ENCODE assay signal across 11 cellular contexts in genomic region chr9:134214766-134215394, GRCh38. TPM values are rescaled to one million over a fixed set of nuclear protein-coding genes. Genes with fewer than 3 reads are reported as not detected.
DNase-seq lines count a peak whose midpoint lies in the region; TF ChIP-seq lines count a peak whose summit lies in the region.
"Had no signal": no experiment of that assay in that cellular context is flagged by ENCODE, and none has a peak within 500 bp of the region (broad histone marks: within the 10 kb centered on the region; RNA-seq: fewer than 3 reads in every experiment).

No MANE protein-coding gene starts in this region.

- 31 to 53% (median 34%) methylated on average over 14 to 22 of the region's 22 CpGs for WGBS in adrenal gland, 4 donors
- WGBS in transverse colon (ENCODE audit: low coverage in 1 of 2), 2 donors = 79% methylated on average over 17 of the region's 22 CpGs; no CpG with 5 or more reads in 1 of the 2 donors

- H3K27me3 Mint-ChIP-seq in neural progenitor cell (ENCODE audit: insufficient read depth, low read depth) = peaks cover 18% of the 10 kb centered on the region
- H3K27me3 Mint-ChIP-seq: activated naive CD8-positive, alpha-beta T cell treated with anti-CD3 and anti-CD28 coated beads, Interleukin-2, amount 10 ng/mL, durations not matched to agents 7 days and 5 days had no signal

- in situ Hi-C loops in transverse colon (cut with MboI; ENCODE audit: low pct_ligation_motif_present in 1 of 4, low pct_unique_long_range_greater_than_20kb in 1 of 4, low sequenced_read_pairs in 3 of 4) = no loop called here

- H3K27ac ChIP-seq in adrenal gland (peak overlapping the region in 4 of 5 donors; percentile 23 to 87 (median 66)), neural progenitor cell (no peak overlapping the region), transverse colon (peak overlapping the region; percentile 67 to 80 (median 74))

- H3K27ac Mint-ChIP-seq in neural progenitor cell = peak overlapping the region; percentile 42
- H3K27ac Mint-ChIP-seq: activated naive CD8-positive, alpha-beta T cell treated with anti-CD3 and anti-CD28 coated beads, Interleukin-2, amount 10 ng/mL, durations not matched to agents 7 days and 5 days had no signal

- H3K4me3 Mint-ChIP-seq in neural progenitor cell = no peak overlapping the region
- H3K4me3 Mint-ChIP-seq: activated naive CD8-positive, alpha-beta T cell treated with anti-CD3 and anti-CD28 coated beads, Interleukin-2, amount 10 ng/mL, durations not matched to agents 7 days and 5 days; CD8-positive, alpha-beta memory T cell had no signal

- H3K79me2 ChIP-seq in neural progenitor cell (ENCODE audit: low read depth) = no peaks in the 10 kb centered on the region

- no peaks in the 10 kb centered on the region for H4K20me1 ChIP-seq in neural progenitor cell (ENCODE audit: low read depth)

- no peak for TF ChIP-seq EP300 in transverse colon (IDR thresholded peaks at IDR 0.05; ENCODE audit: low read depth)

- intact Hi-C loops in adrenal gland (cut with DNase I) = no loop called here
- intact Hi-C loops in head of caudate nucleus (cut with DNase I) = no loop called here
- intact Hi-C loops in transverse colon (cut with DNase I; ENCODE audit: low total_unique reads) = no loop called here

- H3F3A ChIP-seq in neural progenitor cell (ENCODE audit: low read depth) = no peaks in the 10 kb centered on the region

- TF ChIP-seq CTCF in adrenal gland (IDR thresholded peaks at IDR 0.05) (no peak), neural progenitor cell (IDR thresholded peaks at IDR 0.05) (no peak), transverse colon (IDR thresholded peaks at IDR 0.05) (no peak)

- TF ChIP-seq POLR2A in adrenal gland (IDR thresholded peaks at IDR 0.05) (no peak), transverse colon (IDR thresholded peaks at IDR 0.05) (no peak)

- DNase-seq in adrenal gland = peak in 5 of 7 donors; percentile 48 to 66 (median 63)
- DNase-seq in head of caudate nucleus = peak in 22 of 42 donors; percentile 15 to 66 (median 35)
- no peak for DNase-seq in neural progenitor cell (ENCODE audit: low spot score)
- DNase-seq in transverse colon = no peak
- DNase-seq in cortex of kidney (lab: John Stamatoyannopoulos, UW) = no peak
- DNase-seq in central memory CD4-positive, alpha-beta T cell = no peak
- no peak for DNase-seq in GOT3 (lab: John Stamatoyannopoulos, UW)
- DNase-seq: activated naive CD8-positive, alpha-beta T cell treated with anti-CD3 and anti-CD28 coated beads, Interleukin-2, amount 10 ng/mL, durations not matched to agents 7 days and 5 days; MG63; stimulated activated CD4-positive, alpha-beta T cell treated with anti-CD3 and anti-CD28 coated beads, Interleukin-15, amount 100 ng/mL, for 24 hours had no signal

- H3K4me2 ChIP-seq in neural progenitor cell = no peak overlapping the region

- peaks cover 40% of the 10 kb centered on the region for H3K4me1 Mint-ChIP-seq in neural progenitor cell
- H3K4me1 Mint-ChIP-seq: activated naive CD8-positive, alpha-beta T cell treated with anti-CD3 and anti-CD28 coated beads, Interleukin-2, amount 10 ng/mL, durations not matched to agents 7 days and 5 days; CD8-positive, alpha-beta memory T cell had no signal

- H3K36me3 Mint-ChIP-seq in neural progenitor cell = no peaks in the 10 kb centered on the region
- H3K36me3 Mint-ChIP-seq: activated naive CD8-positive, alpha-beta T cell treated with anti-CD3 and anti-CD28 coated beads, Interleukin-2, amount 10 ng/mL, durations not matched to agents 7 days and 5 days; CD8-positive, alpha-beta memory T cell had no signal

- H2AFZ ChIP-seq in neural progenitor cell (replicated peaks) = no peak overlapping the region

- no peaks in the 10 kb centered on the region for H3K27me3 ChIP-seq in adrenal gland
- H3K27me3 ChIP-seq in neural progenitor cell = no peaks in the 10 kb centered on the region
- no peaks in the 10 kb centered on the region for H3K27me3 ChIP-seq in transverse colon
- H3K27me3 ChIP-seq: MG63 had no signal

- H3K36me3 ChIP-seq in adrenal gland (replicated peaks in 1 of 2) = no peaks in the 10 kb centered on the region
- H3K36me3 ChIP-seq in neural progenitor cell = no peaks in the 10 kb centered on the region
- no peaks in the 10 kb centered on the region for H3K36me3 ChIP-seq in transverse colon
- H3K36me3 ChIP-seq: MG63 had no signal

- no peak overlapping the region for H3K9ac ChIP-seq in neural progenitor cell

- H3K4me3 ChIP-seq in adrenal gland (no peak overlapping the region), neural progenitor cell (no peak overlapping the region), transverse colon (no peak overlapping the region)
- H3K4me3 ChIP-seq: MG63 had no signal

- H3K9me3 ChIP-seq in adrenal gland (replicated peaks in 1 of 3) (no peaks in the 10 kb centered on the region), neural progenitor cell (ENCODE audit: low read depth) (no peaks in the 10 kb centered on the region), transverse colon (no peaks in the 10 kb centered on the region)

- peaks cover 5% of the 10 kb centered on the region for H3K9me3 Mint-ChIP-seq in neural progenitor cell
- H3K9me3 Mint-ChIP-seq: activated naive CD8-positive, alpha-beta T cell treated with anti-CD3 and anti-CD28 coated beads, Interleukin-2, amount 10 ng/mL, durations not matched to agents 7 days and 5 days had no signal

- H3K4me1 ChIP-seq in adrenal gland (replicated peaks in 1 of 2) = peaks cover 0 to 28% of the 10 kb centered on the region in 2 donors
- H3K4me1 ChIP-seq in neural progenitor cell = peaks cover 22% of the 10 kb centered on the region
- peaks cover 0 to 11% (median 5%) of the 10 kb centered on the region in 4 donors for H3K4me1 ChIP-seq in transverse colon

RNA-seq across cellular contexts. Expression of gene RNU6ATAC, which starts 50.5 kb away (rescaled TPM):
- 100 to 1,000 TPM in 1 of 8 donors, 10 to 100 TPM in 3, not detected in 4; 20.2 to 101 (median 59.5) TPM for total RNA-seq in adrenal gland
- not detected for polyA plus RNA-seq in adrenal gland
- not detected in 2 replicates for total RNA-seq in neural progenitor cell (ENCODE audit: low replicate concordance)
- total RNA-seq in transverse colon = not detected
- polyA plus RNA-seq: CD8-positive, alpha-beta memory T cell had no signal

Comparison
In these comparisons a context has a peak if more than half of its experiments do, and no peak if none do; other contexts are left out.
1. DNase-seq: peak in adrenal gland (5 of 7) and head of caudate nucleus (22 of 42); none in neural progenitor cell (single experiment), transverse colon (single experiment), cortex of kidney (single experiment), central memory CD4-positive, alpha-beta T cell (single experiment) and GOT3 (single experiment).